In genomic region chr10:15069230-15069629, GRCh38 we compare ENCODE assay signal across 1 cellular context.
TF ChIP-seq lines count a peak whose summit lies in the region.

No MANE protein-coding gene starts in this region.

TF ChIP-seq in GM12878, 131 proteins besides CTCF, POLR2A, EP300 and RAD21:
- TF ChIP-seq LARP7 (IDR thresholded peaks at IDR 0.05): no peak
- TF ChIP-seq NFXL1 (IDR thresholded peaks at IDR 0.05; ENCODE audit: borderline replicate concordance): no peak
- no peak for TF ChIP-seq MEF2B (IDR thresholded peaks at IDR 0.05; ENCODE audit: partially characterized antibody, poor library complexity, severe bottlenecking)
- no peak for TF ChIP-seq CBFB (IDR thresholded peaks at IDR 0.05; ENCODE audit: low read depth)
- no peak for TF ChIP-seq SKIL (IDR thresholded peaks at IDR 0.05; ENCODE audit: low read depth, poor library complexity, severe bottlenecking)
- TF ChIP-seq ATF2 (IDR thresholded peaks at IDR 0.05; ENCODE audit: low read length): no peak
- no peak for TF ChIP-seq ZNF622 (IDR thresholded peaks at IDR 0.05)
- no peak for TF ChIP-seq NFYA (IDR thresholded peaks at IDR 0.05; ENCODE audit: borderline replicate concordance, low read depth, low read length)
- TF ChIP-seq SMARCA5 (IDR thresholded peaks at IDR 0.05): no peak
- TF ChIP-seq STAT3 (IDR thresholded peaks at IDR 0.05; ENCODE audit: low read depth, low read length): no peak
- no peak for TF ChIP-seq HCFC1 (IDR thresholded peaks at IDR 0.05; ENCODE audit: low read length)
- no peak for TF ChIP-seq FOS (IDR thresholded peaks at IDR 0.05; ENCODE audit: borderline replicate concordance, extremely low read depth, insufficient read length)
- no peak for TF ChIP-seq NKRF (conservative IDR thresholded peaks at IDR 0.05)
- no peak for TF ChIP-seq MXI1 (IDR thresholded peaks at IDR 0.05; ENCODE audit: low read depth, low read length)
- no peak for TF ChIP-seq ESRRA (IDR thresholded peaks at IDR 0.05; ENCODE audit: low read length)
- TF ChIP-seq KDM1A (IDR thresholded peaks at IDR 0.05; ENCODE audit: borderline replicate concordance): no peak
